In the genomic region with DNA sequence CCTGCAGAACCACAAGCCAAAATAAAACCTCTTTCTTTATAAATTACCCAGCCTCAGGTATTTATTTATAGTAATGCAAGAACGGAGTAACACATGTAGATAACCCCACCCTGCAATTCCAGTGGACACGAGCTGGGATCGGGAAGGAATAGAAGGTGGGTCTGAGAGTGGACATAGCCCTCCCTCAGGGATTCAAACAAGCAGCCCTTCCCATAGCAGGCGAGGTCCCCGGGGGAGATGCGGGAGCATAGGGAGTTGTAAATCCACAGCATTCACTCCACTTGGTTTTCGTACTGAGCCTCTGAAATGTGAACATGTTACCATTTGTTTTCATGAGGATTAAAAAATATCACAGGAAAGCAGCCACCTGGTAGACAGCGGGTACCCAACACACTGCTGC, we compare ENCODE assay signal across 32 cellular contexts.
"Had no signal": no experiment of that assay in that cellular context is flagged by ENCODE, and none has a peak within 500 bp of the region (broad histone marks: within the 10 kb centered on the region; RNA-seq: fewer than 3 reads in every experiment).

No MANE protein-coding gene starts in this region.

- H3K4me1 ChIP-seq: parathyroid adenoma, psoas muscle, right lobe of liver, sigmoid colon, suprapubic skin, tibial artery, transverse colon, upper lobe of right lung, uterus had no signal

- H3K4me3 Mint-ChIP-seq: naive B cell; naive thymus-derived CD8-positive, alpha-beta T cell; natural killer cell treated with Interleukin-12 subunit alpha and Interleukin-12 subunit beta and Interleukin-15 and Interleukin-18, amount 100 ng/mL, for 72 hours; nephron progenitor cell; neural progenitor cell; stimulated activated memory B cell treated with anti-CD40 and anti-IgM and Interleukin-4, amounts not matched to agents 10 μg/mL and 1 μg/mL and 100 μg/mL, for 72 hours; stimulated activated naive CD8-positive, alpha-beta T cell treated with anti-CD3 and anti-CD28 coated beads, Interleukin-15, amount 100 ng/mL, for 72 hours; type B pancreatic cell had no signal

- DNase-seq: naive B cell; naive thymus-derived CD8-positive, alpha-beta T cell; nephron progenitor cell; nucleus accumbens; ovary; psoas muscle; right cardiac atrium; sigmoid colon; small intestine; stimulated activated CD4-positive, alpha-beta T cell treated with anti-CD3 and anti-CD28 coated beads, Interleukin-12 subunit alpha, Interleukin-12 subunit beta, amount 100 ng/mL, for 4 hours; stimulated activated CD4-positive, alpha-beta T cell treated with anti-CD3 and anti-CD28 coated beads, Interleukin-1b, Interleukin-23, amount 100 ng/mL, for 48 hours; stimulated activated CD4-positive, alpha-beta T cell treated with anti-CD3 and anti-CD28 coated beads, Interleukin-4, amount 100 ng/mL, for 1 hour; stimulated activated CD4-positive, alpha-beta T cell treated with anti-CD3 and anti-CD28 coated beads, Interleukin-4, amount 100 ng/mL, for 4 hours; stimulated activated CD8-positive, alpha-beta memory T cell treated with anti-CD3 and anti-CD28 coated beads, Interleukin-4, amount 100 ng/mL, for 48 hours; stimulated activated naive CD4-positive, alpha-beta T cell; stimulated activated naive CD8-positive, alpha-beta T cell treated with anti-CD3 and anti-CD28 coated beads, Interleukin-15, amount 100 ng/mL, for 72 hours; stimulated activated naive CD8-positive, alpha-beta T cell treated with anti-CD3 and anti-CD28 coated beads, Interleukin-15, Interleukin-2, amounts not matched to agents 100 U/mL and 50 U/mL, for 24 hours; substantia nigra; testis; tibial artery; transverse colon; upper lobe of right lung; uterus had no signal

- H3K9me3 ChIP-seq: neutrophil, ovary, psoas muscle, right lobe of liver, sigmoid colon, suprapubic skin, testis, tibial artery, transverse colon, upper lobe of right lung, uterus had no signal

- H3K79me2 ChIP-seq: parathyroid adenoma had no signal

- H3K27me3 ChIP-seq: neural progenitor cell, neutrophil, ovary, right lobe of liver, suprapubic skin, testis, transverse colon, upper lobe of right lung, uterus had no signal

- FAIRE-seq: small intestine had no signal

- H2AFZ ChIP-seq: neural progenitor cell, parathyroid adenoma had no signal

- H3K4me2 ChIP-seq: neural progenitor cell had no signal

- H3K27ac ChIP-seq: neural progenitor cell, neutrophil, ovary, parathyroid adenoma, psoas muscle, right lobe of liver, sigmoid colon, suprapubic skin, testis, tibial artery, transverse colon, upper lobe of right lung, uterus had no signal

- H3K9me3 Mint-ChIP-seq: natural killer cell treated with Interleukin-12 subunit alpha and Interleukin-12 subunit beta and Interleukin-15 and Interleukin-18, amount 100 ng/mL, for 72 hours; nephron progenitor cell; stimulated activated naive CD8-positive, alpha-beta T cell treated with anti-CD3 and anti-CD28 coated beads, Interleukin-15, amount 100 ng/mL, for 72 hours; type B pancreatic cell had no signal

- H3K27ac Mint-ChIP-seq: naive B cell; natural killer cell treated with Interleukin-12 subunit alpha and Interleukin-12 subunit beta and Interleukin-15 and Interleukin-18, amount 100 ng/mL, for 72 hours; nephron progenitor cell; progenitor cell of endocrine pancreas; stimulated activated memory B cell treated with anti-CD40 and anti-IgM and Interleukin-4, amounts not matched to agents 10 μg/mL and 1 μg/mL and 100 μg/mL, for 72 hours; type B pancreatic cell had no signal

- H3K27me3 Mint-ChIP-seq: naive B cell; natural killer cell treated with Interleukin-12 subunit alpha and Interleukin-12 subunit beta and Interleukin-15 and Interleukin-18, amount 100 ng/mL, for 72 hours; stimulated activated memory B cell treated with anti-CD40 and anti-IgM and Interleukin-4, amounts not matched to agents 10 μg/mL and 1 μg/mL and 100 μg/mL, for 72 hours; stimulated activated naive CD8-positive, alpha-beta T cell treated with anti-CD3 and anti-CD28 coated beads, Interleukin-15, amount 100 ng/mL, for 72 hours had no signal

- H3K36me3 Mint-ChIP-seq: naive B cell; naive thymus-derived CD8-positive, alpha-beta T cell; natural killer cell treated with Interleukin-12 subunit alpha and Interleukin-12 subunit beta and Interleukin-15 and Interleukin-18, amount 100 ng/mL, for 72 hours; stimulated activated memory B cell treated with anti-CD40 and anti-IgM and Interleukin-4, amounts not matched to agents 10 μg/mL and 1 μg/mL and 100 μg/mL, for 72 hours; type B pancreatic cell had no signal

- H3K36me3 ChIP-seq: neural progenitor cell, neutrophil, ovary, right lobe of liver, sigmoid colon, suprapubic skin, tibial artery, transverse colon, upper lobe of right lung, uterus had no signal

- H3K9ac ChIP-seq: neural progenitor cell, parathyroid adenoma had no signal

- ATAC-seq: naive thymus-derived CD8-positive, alpha-beta T cell; natural killer cell treated with Interleukin-12 subunit alpha and Interleukin-12 subunit beta and Interleukin-15 and Interleukin-18, amount 100 ng/mL, for 72 hours; psoas muscle; right cardiac atrium; right lobe of liver; stimulated activated memory B cell treated with anti-CD40 and anti-IgM and Interleukin-4, amounts not matched to agents 10 μg/mL and 1 μg/mL and 100 μg/mL, for 72 hours; stimulated activated naive CD8-positive, alpha-beta T cell treated with anti-CD3 and anti-CD28 coated beads, Interleukin-15, amount 100 ng/mL, for 72 hours; stimulated activated naive CD8-positive, alpha-beta T cell treated with anti-CD3 and anti-CD28 coated beads, Interleukin-15, Interleukin-2, amounts not matched to agents 100 U/mL and 50 U/mL, for 24 hours; upper lobe of right lung had no signal

- H3K4me3 ChIP-seq: neural progenitor cell, ovary, psoas muscle, right lobe of liver, sigmoid colon, suprapubic skin, testis, tibial artery, transverse colon, upper lobe of right lung, uterus had no signal

- H3K4me1 Mint-ChIP-seq: naive B cell; stimulated activated memory B cell treated with anti-CD40 and anti-IgM and Interleukin-4, amounts not matched to agents 10 μg/mL and 1 μg/mL and 100 μg/mL, for 72 hours; stimulated activated naive CD8-positive, alpha-beta T cell treated with anti-CD3 and anti-CD28 coated beads, Interleukin-15, amount 100 ng/mL, for 72 hours had no signal
